Comparison of ENCODE assay signal across 28 cellular contexts in the genomic region with DNA sequence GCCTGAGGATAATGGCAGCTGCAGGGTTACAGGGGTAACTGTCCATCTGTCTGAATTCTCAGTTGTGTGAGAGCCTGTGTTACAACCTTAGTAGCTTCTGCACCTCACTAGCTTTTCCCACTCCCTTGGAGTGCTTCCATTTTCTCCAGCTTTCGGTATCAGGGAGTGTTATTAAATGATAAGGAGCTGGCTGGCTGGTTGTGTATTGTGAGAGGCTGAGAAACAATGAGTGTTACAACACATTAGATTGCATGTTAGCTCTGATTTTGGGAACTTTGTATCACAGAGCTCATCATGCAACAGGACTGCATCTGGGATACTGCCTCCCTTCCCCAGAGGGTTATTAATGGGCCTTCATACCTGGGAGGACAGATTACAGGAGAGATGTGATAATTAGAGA.
"Had no signal": no experiment of that assay in that cellular context is flagged by ENCODE, and none has a peak within 500 bp of the region (broad histone marks: within the 10 kb centered on the region; RNA-seq: fewer than 3 reads in every experiment).

No MANE protein-coding gene starts in this region.

- H3K27me3 Mint-ChIP-seq: activated CD8-positive, alpha-beta T cell treated with anti-CD3 and anti-CD28 coated beads for 36 hours; activated naive CD8-positive, alpha-beta T cell treated with anti-CD3 and anti-CD28 coated beads for 36 hours; activated T-helper 17 cell treated with anti-CD3 and anti-CD28 coated beads, Interleukin-2, amount 50 U/mL, for 72 hours; central memory CD8-positive, alpha-beta T cell had no signal

- H3K4me1 ChIP-seq: SJCRH30 had no signal

- H3K4me1 Mint-ChIP-seq: activated naive CD8-positive, alpha-beta T cell treated with anti-CD3 and anti-CD28 coated beads for 36 hours; activated T-helper 17 cell treated with anti-CD3 and anti-CD28 coated beads, Interleukin-2, amount 50 U/mL, for 72 hours; central memory CD8-positive, alpha-beta T cell had no signal

- H3K27ac ChIP-seq: brain microvascular endothelial cell, SJCRH30, SK-N-MC, WERI-Rb-1 had no signal

- DNase-seq: activated CD4-positive, alpha-beta T cell treated with anti-CD3 and anti-CD28 coated beads for 1 hour; activated CD4-positive, alpha-beta T cell treated with anti-CD3 and anti-CD28 coated beads for 48 hours; activated CD4-positive, alpha-beta T cell treated with anti-CD3 and anti-CD28 coated beads, Interleukin-2, amount 50 U/mL, for 4 hours; activated CD4-positive, CD25-positive, alpha-beta regulatory T cell; activated CD8-positive, alpha-beta T cell treated with anti-CD3 and anti-CD28 coated beads for 36 hours; activated effector memory CD4-positive, alpha-beta T cell treated with anti-CD3 and anti-CD28 coated beads, Interleukin-2, amount 50 U/mL, for 16 hours; activated naive CD4-positive, alpha-beta T cell; activated naive CD4-positive, alpha-beta T cell treated with anti-CD3 and anti-CD28 coated beads, Interleukin-2, amount 50 U/mL, for 16 hours; activated naive CD8-positive, alpha-beta T cell treated with anti-CD3 and anti-CD28 coated beads for 36 hours; activated T-cell treated with anti-CD3 and anti-CD28 coated beads, Interleukin-2, amount 50 U/mL, for 1 hour; activated T-cell treated with anti-CD3 and anti-CD28 coated beads, Interleukin-2, amount 50 U/mL, for 72 hours; amniotic stem cell; aorta; brain microvascular endothelial cell; NCI-H1092 treated with DMSO at 0.1 percent for 48 hours; NCI-H187 treated with DMSO at 0.1 percent for 48 hours; NCI-H2081; NCI-H2227 treated with DMSO at 0.1 percent for 48 hours; NCI-H446 treated with DMSO at 0.1 percent for 48 hours; SHP77; SJCRH30; T1000; WERI-Rb-1 had no signal

- H3K36me3 ChIP-seq: brain microvascular endothelial cell, SJCRH30, WERI-Rb-1 had no signal

- H3K27ac Mint-ChIP-seq: activated CD8-positive, alpha-beta T cell treated with anti-CD3 and anti-CD28 coated beads for 36 hours; activated naive CD8-positive, alpha-beta T cell treated with anti-CD3 and anti-CD28 coated beads for 36 hours; activated T-cell treated with anti-CD3 and anti-CD28 coated beads, Interleukin-2, amount 50 U/mL, for 72 hours; activated T-helper 17 cell treated with anti-CD3 and anti-CD28 coated beads, Interleukin-2, amount 50 U/mL, for 72 hours had no signal

- H3K9me3 ChIP-seq: SJCRH30 had no signal

- H3K36me3 Mint-ChIP-seq: activated naive CD8-positive, alpha-beta T cell treated with anti-CD3 and anti-CD28 coated beads for 36 hours had no signal

- H3K9me3 Mint-ChIP-seq: activated CD8-positive, alpha-beta T cell treated with anti-CD3 and anti-CD28 coated beads for 36 hours had no signal

- H3K4me3 ChIP-seq: K562, SJCRH30, SK-N-MC had no signal

- ATAC-seq: activated CD8-positive, alpha-beta T cell treated with anti-CD3 and anti-CD28 coated beads for 36 hours; activated T-cell treated with anti-CD3 and anti-CD28 coated beads, Interleukin-2, amount 50 U/mL, for 72 hours; activated T-helper 17 cell treated with anti-CD3 and anti-CD28 coated beads, Interleukin-2, amount 50 U/mL, for 72 hours; K562; Panc1 had no signal

- H3K27me3 ChIP-seq: brain microvascular endothelial cell, SJCRH30 had no signal

- FAIRE-seq: K562 had no signal

- H3K4me3 Mint-ChIP-seq: activated CD8-positive, alpha-beta T cell treated with anti-CD3 and anti-CD28 coated beads for 36 hours; activated naive CD8-positive, alpha-beta T cell treated with anti-CD3 and anti-CD28 coated beads for 36 hours; activated T-cell treated with anti-CD3 and anti-CD28 coated beads, Interleukin-2, amount 50 U/mL, for 72 hours; activated T-helper 17 cell treated with anti-CD3 and anti-CD28 coated beads, Interleukin-2, amount 50 U/mL, for 72 hours; central memory CD8-positive, alpha-beta T cell had no signal
